Comparison of ENCODE assay signal across 8 cellular contexts in genomic region chrX:41087219-41087618, GRCh38. TPM values are rescaled to one million over a fixed set of nuclear protein-coding genes. Genes with fewer than 3 reads are reported as not detected.
DNase-seq lines count a peak whose midpoint lies in the region; ATAC-seq and TF ChIP-seq lines count a peak whose summit lies in the region.

No MANE protein-coding gene starts in this region.

- CTCF ChIA-PET in activated CD8-positive, alpha-beta T cell treated with anti-CD3 and anti-CD28 coated beads for 36 hours (lab: Charles Lee), result interaction anchor here (0.9 kb wide), 1 partner anchor 435 kb away, joined by 3 read pairs; no protein-coding TSS in a partner anchor
- CTCF ChIA-PET in RWPE1 (lab: Yijun Ruan, JAX), result interaction anchor here (0.6 kb wide), 2 partner anchors 18 to 210 kb away, joined by 3 to 6 read pairs; no protein-coding TSS in a partner anchor

- H3K9me3 Mint-ChIP-seq in T-helper 1 cell treated with Interleukin-12 subunit alpha and Interleukin-12 subunit beta and Interleukin-4 antibody, amounts not matched to agents 30 μg/mL and 1 μg/mL, for 36 hours, result no peaks in the 10 kb centered on the region
- no peaks in the 10 kb centered on the region for H3K9me3 Mint-ChIP-seq in activated CD8-positive, alpha-beta T cell treated with anti-CD3 and anti-CD28 coated beads for 36 hours

- intact Hi-C loops in activated CD8-positive, alpha-beta T cell treated with anti-CD3 and anti-CD28 coated beads for 36 hours (cut with micrococcal nuclease), result loop anchor here (2.0 kb wide), 1 partner anchor 30 kb away; no protein-coding TSS in a partner anchor

- H3K4me3 ChIP-seq in iPS-18a (ENCODE audit: low read length) (peak overlapping the region; percentile 74), suprapubic skin (peak overlapping the region; percentile 83)

- peak overlapping the region; percentile 63 for H3K9ac ChIP-seq in iPS-18a (ENCODE audit: low read length)

- H3K27ac Mint-ChIP-seq in T-helper 1 cell treated with Interleukin-12 subunit alpha and Interleukin-12 subunit beta and Interleukin-4 antibody, amounts not matched to agents 30 μg/mL and 1 μg/mL, for 36 hours, result peak overlapping the region; percentile 100
- peak overlapping the region; percentile 93 for H3K27ac Mint-ChIP-seq in activated CD8-positive, alpha-beta T cell treated with anti-CD3 and anti-CD28 coated beads for 36 hours

- TF ChIP-seq EP300 in suprapubic skin (IDR thresholded peaks at IDR 0.05), result no peak

- TF ChIP-seq POLR2A in suprapubic skin (IDR thresholded peaks at IDR 0.05), result no peak

- H3K36me3 ChIP-seq in iPS-18a (ENCODE audit: control insufficient read depth, low read depth, low read length) (peaks cover 16% of the 10 kb centered on the region), suprapubic skin (no peaks in the 10 kb centered on the region)

- no peaks in the 10 kb centered on the region for H3K27me3 Mint-ChIP-seq in T-helper 1 cell treated with Interleukin-12 subunit alpha and Interleukin-12 subunit beta and Interleukin-4 antibody, amounts not matched to agents 30 μg/mL and 1 μg/mL, for 36 hours (ENCODE audit: low read depth)
- H3K27me3 Mint-ChIP-seq in activated CD8-positive, alpha-beta T cell treated with anti-CD3 and anti-CD28 coated beads for 36 hours, result no peaks in the 10 kb centered on the region

- no peak for ATAC-seq in activated CD8-positive, alpha-beta T cell treated with anti-CD3 and anti-CD28 coated beads for 36 hours
- ATAC-seq in HG03378 (IDR thresholded peaks at IDR 0.05; ENCODE audit: unreplicated experiment), result no peak

- no peak overlapping the region for H3K27ac ChIP-seq in iPS-18a (ENCODE audit: low read length)
- H3K27ac ChIP-seq in suprapubic skin, result peak overlapping the region; percentile 94
- H3K27ac ChIP-seq in RWPE1, result no peak overlapping the region

- H3K4me3 Mint-ChIP-seq in T-helper 1 cell treated with Interleukin-12 subunit alpha and Interleukin-12 subunit beta and Interleukin-4 antibody, amounts not matched to agents 30 μg/mL and 1 μg/mL, for 36 hours, result peak overlapping the region; percentile 91
- peak overlapping the region; percentile 88 for H3K4me3 Mint-ChIP-seq in activated CD8-positive, alpha-beta T cell treated with anti-CD3 and anti-CD28 coated beads for 36 hours

- POLR2A ChIA-PET in activated CD8-positive, alpha-beta T cell treated with anti-CD3 and anti-CD28 coated beads for 36 hours (lab: Charles Lee), result interaction anchor here (1.5 kb wide), 1 partner anchor 9 kb away, joined by 4 read pairs; no protein-coding TSS in a partner anchor
- POLR2A ChIA-PET in RWPE1 (lab: Yijun Ruan, JAX; ENCODE audit: low non-redundant PET), result no interaction called here

- H3K9me3 ChIP-seq in iPS-18a (ENCODE audit: control insufficient read depth, low read depth, low read length), result no peaks in the 10 kb centered on the region
- H3K9me3 ChIP-seq in suprapubic skin, result no peaks in the 10 kb centered on the region

- H3K27me3 ChIP-seq in iPS-18a (ENCODE audit: control insufficient read depth, insufficient read depth, low read length), result no peaks in the 10 kb centered on the region
- H3K27me3 ChIP-seq in suprapubic skin, result no peaks in the 10 kb centered on the region

- H3K4me1 ChIP-seq in iPS-18a (ENCODE audit: control insufficient read depth, low read depth, low read length) (no peaks in the 10 kb centered on the region), suprapubic skin (peaks cover 31% of the 10 kb centered on the region)

- WGBS in suprapubic skin, result 48% methylated on average over 7 of the region's 7 CpGs

- peaks cover 6% of the 10 kb centered on the region for H3K36me3 Mint-ChIP-seq in T-helper 1 cell treated with Interleukin-12 subunit alpha and Interleukin-12 subunit beta and Interleukin-4 antibody, amounts not matched to agents 30 μg/mL and 1 μg/mL, for 36 hours (ENCODE audit: low read depth)
- H3K36me3 Mint-ChIP-seq in activated CD8-positive, alpha-beta T cell treated with anti-CD3 and anti-CD28 coated beads for 36 hours (ENCODE audit: low read depth), result peaks cover 20% of the 10 kb centered on the region

- DNase-seq in T-helper 1 cell (no peak), suprapubic skin (ENCODE audit: low spot score in 2 of 2) (no peak), RWPE1 (ENCODE audit: low spot score) (no peak), DMS153 (lab: John Stamatoyannopoulos, UW) (no peak)
- no peak for DNase-seq in activated CD8-positive, alpha-beta T cell treated with anti-CD3 and anti-CD28 coated beads for 36 hours

- no peak for TF ChIP-seq CTCF in activated CD8-positive, alpha-beta T cell treated with anti-CD3 and anti-CD28 coated beads for 36 hours (IDR thresholded peaks at IDR 0.05)
- TF ChIP-seq CTCF in suprapubic skin (IDR thresholded peaks at IDR 0.05) (no peak), RWPE1 (conservative IDR thresholded peaks at IDR 0.05; ENCODE audit: low read depth) (no peak)

- peaks cover 29% of the 10 kb centered on the region for H3K4me1 Mint-ChIP-seq in T-helper 1 cell treated with Interleukin-12 subunit alpha and Interleukin-12 subunit beta and Interleukin-4 antibody, amounts not matched to agents 30 μg/mL and 1 μg/mL, for 36 hours (ENCODE audit: low read depth)
- peaks cover 37% of the 10 kb centered on the region for H3K4me1 Mint-ChIP-seq in activated CD8-positive, alpha-beta T cell treated with anti-CD3 and anti-CD28 coated beads for 36 hours (ENCODE audit: low read depth)

RNA-seq across cellular contexts. Expression of gene USP9X, which starts 2.0 kb away (rescaled TPM):
- 10 to 100 TPM; 58.7 to 60.5 TPM for total RNA-seq in activated CD8-positive, alpha-beta T cell treated with anti-CD3 and anti-CD28 coated beads for 36 hours
- total RNA-seq in suprapubic skin, result 10 to 100 TPM; 57.2 to 85.9 (median 65.2) TPM
